In genomic region chr7:103660455-103661371, GRCh38 we compare ENCODE assay signal across 1 cellular context.
TF ChIP-seq lines count a peak whose summit lies in the region.

No MANE protein-coding gene starts in this region.

TF ChIP-seq in HepG2, 621 proteins besides CTCF, POLR2A, EP300 and RAD21 (continued from another document and continues in another):
- TF ChIP-seq ZNF318 (CRISPR knock-in tag; IDR thresholded peaks at IDR 0.05) (no peak), RNF219 (CRISPR knock-in tag; IDR thresholded peaks at IDR 0.05) (no peak), HNRNPL (IDR thresholded peaks at IDR 0.05; ENCODE audit: low read depth, low read length) (no peak), ZNF430 (CRISPR knock-in tag; IDR thresholded peaks at IDR 0.05) (0 out of 2 replicates have a peak, but pooled peaks have one; percentile 39), JARID2 (CRISPR knock-in tag; IDR thresholded peaks at IDR 0.05; ENCODE audit: insufficient replicate concordance) (no peak), AHDC1 (CRISPR knock-in tag; IDR thresholded peaks at IDR 0.05; ENCODE audit: borderline replicate concordance) (peak; percentile 99), ZNF496 (CRISPR knock-in tag; IDR thresholded peaks at IDR 0.05; ENCODE audit: insufficient replicate concordance) (no peak), FOXO1 (CRISPR knock-in tag; IDR thresholded peaks at IDR 0.05) (peak; percentile 99), ZFYVE20 (CRISPR knock-in tag; IDR thresholded peaks at IDR 0.05; ENCODE audit: borderline replicate concordance, low read depth) (no peak), ZNF639 (CRISPR knock-in tag; conservative IDR thresholded peaks at IDR 0.05) (no peak), THAP7 (CRISPR knock-in tag; IDR thresholded peaks at IDR 0.05) (no peak), ZNF784 (CRISPR knock-in tag; IDR thresholded peaks at IDR 0.05; ENCODE audit: borderline replicate concordance) (0 out of 2 replicates have a peak, but pooled peaks have one; percentile 33), CAMTA2 (CRISPR knock-in tag; IDR thresholded peaks at IDR 0.05; ENCODE audit: borderline replicate concordance) (no peak), BRD4 (CRISPR knock-in tag; IDR thresholded peaks at IDR 0.05) (no peak), PHF8 (CRISPR knock-in tag; IDR thresholded peaks at IDR 0.05) (no peak), YY1 (IDR thresholded peaks at IDR 0.05; ENCODE audit: insufficient read depth, insufficient replicate concordance, low read depth, low read length) (no peak), ZNF589 (CRISPR knock-in tag; conservative IDR thresholded peaks at IDR 0.05) (no peak), LRRFIP1 (CRISPR knock-in tag; conservative IDR thresholded peaks at IDR 0.05) (no peak), MXD4 (CRISPR knock-in tag; IDR thresholded peaks at IDR 0.05) (0 out of 2 replicates have a peak, but pooled peaks have one; percentile 61), GTF3A (CRISPR knock-in tag; conservative IDR thresholded peaks at IDR 0.05) (no peak), TEAD2 (CRISPR knock-in tag; IDR thresholded peaks at IDR 0.05) (no peak), ZNF746 (CRISPR knock-in tag; IDR thresholded peaks at IDR 0.05) (no peak), MAZ (IDR thresholded peaks at IDR 0.05; ENCODE audit: borderline replicate concordance, low read depth, low read length) (no peak), MAZ (CRISPR knock-in tag; IDR thresholded peaks at IDR 0.05; ENCODE audit: low read depth) (no peak), NR1H2 (CRISPR knock-in tag; IDR thresholded peaks at IDR 0.05; ENCODE audit: borderline replicate concordance, low read depth) (no peak), SIX4 (CRISPR knock-in tag; IDR thresholded peaks at IDR 0.05) (peak; percentile 98), ARID4A (CRISPR knock-in tag; IDR thresholded peaks at IDR 0.05; ENCODE audit: borderline replicate concordance) (peak; percentile 53; the same call in 1 of the 2 replicates)
